ENCODE assay signal across 12 cellular contexts in genomic region chr12:123041811-123042655, GRCh38.
A peak's percentile ranks its signal among the peaks of the same experiment; 100 is the strongest.
DNase-seq lines count a peak whose midpoint lies in the region; ATAC-seq and TF ChIP-seq lines count a peak whose summit lies in the region.
"Had no signal": no experiment of that assay in that cellular context is flagged by ENCODE, and none has a peak within 500 bp of the region (broad histone marks: within the 10 kb centered on the region; RNA-seq: fewer than 3 reads in every experiment).

No MANE protein-coding gene starts in this region.

- peak overlapping the region; percentile 74 for H3K27ac Mint-ChIP-seq in endodermal cell
- peak overlapping the region; percentile 52 for H3K27ac Mint-ChIP-seq in mesothelial cell of epicardium
- H3K27ac Mint-ChIP-seq in activated CD4-positive, alpha-beta T cell treated with anti-CD3 and anti-CD28 coated beads, Interleukin-2, amount 10 ng/mL, durations not matched to agents 24 days and 14 days, result no peak overlapping the region

- no peak for TF ChIP-seq CTCF in endodermal cell (conservative IDR thresholded peaks at IDR 0.05)
- TF ChIP-seq CTCF in mesothelial cell of epicardium (IDR thresholded peaks at IDR 0.05; ENCODE audit: unreplicated experiment), result no peak
- TF ChIP-seq CTCF in transverse colon (IDR thresholded peaks at IDR 0.05), result no peak

- H3K36me3 ChIP-seq in SJCRH30, result no peaks in the 10 kb centered on the region
- no peaks in the 10 kb centered on the region for H3K36me3 ChIP-seq in endodermal cell (ENCODE audit: control insufficient read depth, insufficient read depth, low read length)
- H3K36me3 ChIP-seq in transverse colon, result no peaks in the 10 kb centered on the region

- H3K4me3 ChIP-seq in SJCRH30 (no peak overlapping the region), endodermal cell (ENCODE audit: low read length) (no peak overlapping the region), transverse colon (no peak overlapping the region)

- no peak for ATAC-seq in GM21447 (IDR thresholded peaks at IDR 0.05; ENCODE audit: unreplicated experiment)

- 93% methylated on average over 14 to 17 of the region's 17 CpGs for WGBS in endodermal cell (ENCODE audit: insufficient coverage in 1 of 2, insufficient read length in 1 of 2), 2 experiments
- 61 to 67% methylated on average over 9 to 17 of the region's 17 CpGs for WGBS in transverse colon (ENCODE audit: low coverage in 1 of 2), 2 donors

- DNase-seq in SJCRH30 (peak; percentile 64 to 69), endodermal cell (no peak), mesothelial cell of epicardium (ENCODE audit: low spot score in 2 of 2, unreplicated experiment in 2 of 2) (no peak), transverse colon (peak; percentile 48), ACHN (no peak)
- no peak for DNase-seq in effector CD8-positive, alpha-beta T cell (lab: John Stamatoyannopoulos, UW)
- DNase-seq in activated CD4-positive, alpha-beta T cell treated with anti-CD3 and anti-CD28 coated beads, Interleukin-2, amount 10 ng/mL, durations not matched to agents 24 days and 14 days, result no peak
- DNase-seq: DMS 273 treated with DMSO at 0.1 percent for 48 hours; kidney glomerular epithelial cell; NCI-H526 treated with DMSO at 0.1 percent for 48 hours; stimulated activated CD4-positive, alpha-beta T cell treated with anti-CD3 and anti-CD28 coated beads, Interleukin-4, amount 100 ng/mL, for 4 hours had no signal

- H3K4me1 Mint-ChIP-seq in endodermal cell (peaks cover 42% of the 10 kb centered on the region), mesothelial cell of epicardium (peaks cover 34% of the 10 kb centered on the region)
- H3K4me1 Mint-ChIP-seq in activated CD4-positive, alpha-beta T cell treated with anti-CD3 and anti-CD28 coated beads, Interleukin-2, amount 10 ng/mL, durations not matched to agents 24 days and 14 days, result peaks cover 16% of the 10 kb centered on the region

- H3K27me3 ChIP-seq in SJCRH30 (no peaks in the 10 kb centered on the region), endodermal cell (ENCODE audit: control insufficient read depth, insufficient read depth, low read length, poor library complexity, severe bottlenecking) (no peaks in the 10 kb centered on the region), transverse colon (no peaks in the 10 kb centered on the region)

- in situ Hi-C loops in transverse colon (cut with MboI; ENCODE audit: low pct_ligation_motif_present in 1 of 4, low pct_unique_long_range_greater_than_20kb in 1 of 4, low sequenced_read_pairs in 3 of 4), result loop anchor here in 2 of 4 donors (10.0 to 25.0 kb wide), 2 partner anchors 103 to 195 kb away; partner anchors contain the start of genes MPHOSPH9 (in 2 of the 2) and MTRFR (in 2 of the 2)
- in situ Hi-C loops in ACHN (cut with HindIII; ENCODE audit: low pct_ligation_motif_present, low pct_unique_long_range_greater_than_20kb, low sequenced_read_pairs), result loop anchor here (25.0 kb wide), 1 partner anchor 195 kb away; the partner anchor contains the start of genes MPHOSPH9 and MTRFR

- no peak for TF ChIP-seq POLR2A in transverse colon (IDR thresholded peaks at IDR 0.05)

- no peak for TF ChIP-seq EP300 in transverse colon (IDR thresholded peaks at IDR 0.05; ENCODE audit: low read depth)

- H3K4me3 Mint-ChIP-seq in endodermal cell (no peak overlapping the region), mesothelial cell of epicardium (no peak overlapping the region)
- no peak overlapping the region for H3K4me3 Mint-ChIP-seq in activated CD4-positive, alpha-beta T cell treated with anti-CD3 and anti-CD28 coated beads, Interleukin-2, amount 10 ng/mL, durations not matched to agents 24 days and 14 days

- H3K36me3 Mint-ChIP-seq in endodermal cell (ENCODE audit: low read depth) (no peaks in the 10 kb centered on the region), mesothelial cell of epicardium (no peaks in the 10 kb centered on the region)
- H3K36me3 Mint-ChIP-seq in activated CD4-positive, alpha-beta T cell treated with anti-CD3 and anti-CD28 coated beads, Interleukin-2, amount 10 ng/mL, durations not matched to agents 24 days and 14 days (ENCODE audit: low read depth), result no peaks in the 10 kb centered on the region

- no peak overlapping the region for H3K9ac ChIP-seq in endodermal cell (ENCODE audit: extremely low read depth, low read length, poor library complexity, severe bottlenecking)

- no peaks in the 10 kb centered on the region for H3K9me3 Mint-ChIP-seq in endodermal cell
- H3K9me3 Mint-ChIP-seq in mesothelial cell of epicardium, result no peaks in the 10 kb centered on the region
- no peaks in the 10 kb centered on the region for H3K9me3 Mint-ChIP-seq in activated CD4-positive, alpha-beta T cell treated with anti-CD3 and anti-CD28 coated beads, Interleukin-2, amount 10 ng/mL, durations not matched to agents 24 days and 14 days

- intact Hi-C loops in transverse colon (cut with DNase I; ENCODE audit: low total_unique reads), result loop anchor here (5.0 kb wide), 1 partner anchor 195 kb away; no protein-coding TSS in a partner anchor
- intact Hi-C loops in activated CD4-positive, alpha-beta T cell treated with anti-CD3 and anti-CD28 coated beads, Interleukin-2, amount 10 ng/mL, durations not matched to agents 24 days and 14 days (cut with micrococcal nuclease), result no loop called here

- H3K27me3 Mint-ChIP-seq in endodermal cell (ENCODE audit: insufficient read depth) (no peaks in the 10 kb centered on the region), mesothelial cell of epicardium (ENCODE audit: low read depth) (no peaks in the 10 kb centered on the region)
- no peaks in the 10 kb centered on the region for H3K27me3 Mint-ChIP-seq in activated CD4-positive, alpha-beta T cell treated with anti-CD3 and anti-CD28 coated beads, Interleukin-2, amount 10 ng/mL, durations not matched to agents 24 days and 14 days

- no peaks in the 10 kb centered on the region for H3K9me3 ChIP-seq in SJCRH30 (replicated peaks)
- H3K9me3 ChIP-seq in endodermal cell (ENCODE audit: control insufficient read depth, low read length), result no peaks in the 10 kb centered on the region
- no peaks in the 10 kb centered on the region for H3K9me3 ChIP-seq in transverse colon

- H3K4me1 ChIP-seq in SJCRH30, result peaks cover 33% of the 10 kb centered on the region
- peaks cover 25% of the 10 kb centered on the region for H3K4me1 ChIP-seq in endodermal cell (ENCODE audit: control insufficient read depth, insufficient read depth, low read length)
- H3K4me1 ChIP-seq in transverse colon, result peaks cover 11 to 32% (median 19%) of the 10 kb centered on the region in 4 donors

- no peak overlapping the region for H3K27ac ChIP-seq in SJCRH30
- H3K27ac ChIP-seq in endodermal cell (ENCODE audit: low read depth, low read length), result no peak overlapping the region
- H3K27ac ChIP-seq in transverse colon, result peak overlapping the region; percentile 68 to 78 (median 73)

Comparison
In these comparisons a context has a peak if more than half of its experiments do, and no peak if none do; other contexts are left out.
1. DNase-seq: peak in SJCRH30 (2 of 2) and transverse colon (single experiment); none in endodermal cell (single experiment), mesothelial cell of epicardium (0 of 2), ACHN (single experiment), effector CD8-positive, alpha-beta T cell (single experiment) and activated CD4-positive, alpha-beta T cell treated with anti-CD3 and anti-CD28 coated beads, Interleukin-2, amount 10 ng/mL, durations not matched to agents 24 days and 14 days (single experiment).
2. H3K27ac ChIP-seq: peak in transverse colon (4 of 4); none in SJCRH30 (single experiment) and endodermal cell (single experiment).